Comparison of ENCODE assay signal across 29 cellular contexts in genomic region chr11:62489204-62489603, GRCh38. TPM values are rescaled to one million over a fixed set of nuclear protein-coding genes. Genes with fewer than 3 reads are reported as not detected.
DNase-seq lines count a peak whose midpoint lies in the region; ATAC-seq and TF ChIP-seq lines count a peak whose summit lies in the region.
"Had no signal": no experiment of that assay in that cellular context is flagged by ENCODE, and none has a peak within 500 bp of the region (broad histone marks: within the 10 kb centered on the region; RNA-seq: fewer than 3 reads in every experiment).

No MANE protein-coding gene starts in this region.

- H3K18ac ChIP-seq in trophoblast cell (ENCODE audit: low read length): no peak overlapping the region

- no peak overlapping the region for H2BK5ac ChIP-seq in trophoblast cell (ENCODE audit: low read depth, low read length, poor library complexity)

- peak overlapping the region; percentile 2 for H4K91ac ChIP-seq in trophoblast cell (ENCODE audit: low read depth, low read length)

- DNase-seq in AG10803 (ENCODE audit: low read depth) (peak; percentile 62), HFFc6 (peak; percentile 43), astrocyte of the hippocampus (ENCODE audit: low read depth, low spot score) (peak; percentile 64), trophoblast cell (peak in 1 of 2 donors; percentile 40), DMS153 (lab: John Stamatoyannopoulos, UW) (no peak), erythroblast (lab: John Stamatoyannopoulos, UW) (no peak), germinal center (ENCODE audit: low spot score) (no peak)
- DNase-seq: activated CD4-positive, alpha-beta memory T cell treated with anti-CD3 and anti-CD28 coated beads for 36 hours; activated CD4-positive, alpha-beta T cell treated with anti-CD3 and anti-CD28 coated beads for 1 hour; activated T-cell treated with anti-CD3 and anti-CD28 coated beads, Interleukin-2, amount 50 U/mL, for 72 hours; CD4-positive, alpha-beta memory T cell; endodermal cell; KG1; left colon; mucosa of descending colon; natural killer cell; NCI-H1417; NCI-H2029 treated with DMSO at 0.1 percent for 48 hours; NCI-H524 treated with DMSO at 0.1 percent for 48 hours; OCI-M1; stimulated activated CD4-positive, alpha-beta T cell treated with anti-CD3 and anti-CD28 coated beads, Interleukin-15, amount 100 ng/mL, for 24 hours; stimulated activated naive B cell treated with anti-CD40 and anti-IgM and Interleukin-4, amounts not matched to agents 10 μg/mL and 1 μg/mL and 100 μg/mL, for 72 hours; upper lobe of right lung had no signal

- H3K14ac ChIP-seq in trophoblast cell (ENCODE audit: low read length): no peak overlapping the region

- no peaks in the 10 kb centered on the region for H3K36me3 Mint-ChIP-seq in HFFc6 (ENCODE audit: low read depth)
- H3K36me3 Mint-ChIP-seq: activated CD4-positive, alpha-beta memory T cell treated with anti-CD3 and anti-CD28 coated beads for 36 hours; natural killer cell had no signal

- peaks cover 5 to 17% of the 10 kb centered on the region in 2 experiments for H3K4me1 ChIP-seq in trophoblast cell (ENCODE audit: control insufficient read depth in 1 of 2, insufficient read depth in 2 of 2, low read length in 2 of 2)
- H3K4me1 ChIP-seq: suprapubic skin, upper lobe of right lung had no signal

- peak overlapping the region; percentile 55 for H3K27ac Mint-ChIP-seq in HFFc6
- H3K27ac Mint-ChIP-seq: activated CD4-positive, alpha-beta memory T cell treated with anti-CD3 and anti-CD28 coated beads for 36 hours; activated T-cell treated with anti-CD3 and anti-CD28 coated beads, Interleukin-2, amount 50 U/mL, for 72 hours; B cell; endodermal cell; natural killer cell; stimulated activated naive B cell treated with anti-CD40 and anti-IgM and Interleukin-4, amounts not matched to agents 10 μg/mL and 1 μg/mL and 100 μg/mL, for 72 hours had no signal

- no peaks in the 10 kb centered on the region for H3K9me3 ChIP-seq in trophoblast cell (ENCODE audit: insufficient read depth, low read depth, low read length)
- H3K9me3 ChIP-seq: mucosa of descending colon, suprapubic skin, upper lobe of right lung had no signal

- H4K12ac ChIP-seq in trophoblast cell (ENCODE audit: low read depth, low read length): no peak overlapping the region

- H2AFZ ChIP-seq in trophoblast cell (ENCODE audit: insufficient read depth, low read length, poor library complexity): no peak overlapping the region

- no peak for ATAC-seq in HG02678 (IDR thresholded peaks at IDR 0.05; ENCODE audit: unreplicated experiment)
- ATAC-seq: activated T-cell treated with anti-CD3 and anti-CD28 coated beads, Interleukin-2, amount 50 U/mL, for 72 hours; esophagus mucosa; left colon; mucosa of descending colon; natural killer cell; stimulated activated naive B cell treated with anti-CD40 and anti-IgM and Interleukin-4, amounts not matched to agents 10 μg/mL and 1 μg/mL and 100 μg/mL, for 72 hours; upper lobe of right lung had no signal

- no peak overlapping the region for H3K9ac ChIP-seq in trophoblast cell (ENCODE audit: low read length)

- no peak overlapping the region for H3K4me2 ChIP-seq in trophoblast cell (ENCODE audit: low read length)

- H3K9me3 Mint-ChIP-seq in HFFc6: no peaks in the 10 kb centered on the region
- H3K9me3 Mint-ChIP-seq: activated CD4-positive, alpha-beta memory T cell treated with anti-CD3 and anti-CD28 coated beads for 36 hours; activated T-cell treated with anti-CD3 and anti-CD28 coated beads, Interleukin-2, amount 50 U/mL, for 72 hours; central memory CD8-positive, alpha-beta T cell; endodermal cell; natural killer cell; stimulated activated naive B cell treated with anti-CD40 and anti-IgM and Interleukin-4, amounts not matched to agents 10 μg/mL and 1 μg/mL and 100 μg/mL, for 72 hours had no signal

- no peak for TF ChIP-seq CTCF in AG10803 (conservative IDR thresholded peaks at IDR 0.05; ENCODE audit: low read length)
- no peak for TF ChIP-seq CTCF in HFFc6 (IDR thresholded peaks at IDR 0.05)

- no peak overlapping the region for H3K27ac ChIP-seq in trophoblast cell (ENCODE audit: low read depth, low read length)
- H3K27ac ChIP-seq: SK-N-MC, suprapubic skin, upper lobe of right lung had no signal

- no CpG with 5 or more reads among the region's 4 CpGs for WGBS in trophoblast cell (ENCODE audit: extremely low coverage, insufficient coverage, insufficient read length)

- H3K36me3 ChIP-seq in trophoblast cell (ENCODE audit: control insufficient read depth in 1 of 2, insufficient read depth in 2 of 2, low read length in 2 of 2): no peaks in the 10 kb centered on the region
- H3K36me3 ChIP-seq: upper lobe of right lung had no signal

- peak overlapping the region; percentile 11 for H2BK12ac ChIP-seq in trophoblast cell (ENCODE audit: low read length)

- no peak for TF ChIP-seq POLR2A in erythroblast (IDR thresholded peaks at IDR 0.05; ENCODE audit: low read length)

- no peak overlapping the region for H3K4me3 ChIP-seq in AG10803 (ENCODE audit: low read length)
- H3K4me3 ChIP-seq in trophoblast cell (ENCODE audit: low read depth, low read length): no peak overlapping the region
- H3K4me3 ChIP-seq: mucosa of descending colon, SK-N-MC, suprapubic skin, upper lobe of right lung had no signal

- H3K27me3 ChIP-seq in trophoblast cell (ENCODE audit: insufficient read depth, low read length): no peaks in the 10 kb centered on the region
- H3K27me3 ChIP-seq: suprapubic skin, upper lobe of right lung had no signal

- no peak overlapping the region for H4K8ac ChIP-seq in trophoblast cell (ENCODE audit: low read depth, low read length)

- H3K4me3 Mint-ChIP-seq in HFFc6: no peak overlapping the region
- H3K4me3 Mint-ChIP-seq: activated CD4-positive, alpha-beta memory T cell treated with anti-CD3 and anti-CD28 coated beads for 36 hours; activated T-cell treated with anti-CD3 and anti-CD28 coated beads, Interleukin-2, amount 50 U/mL, for 72 hours; B cell; CD4-positive, alpha-beta memory T cell; central memory CD8-positive, alpha-beta T cell; endodermal cell; natural killer cell; stimulated activated naive B cell treated with anti-CD40 and anti-IgM and Interleukin-4, amounts not matched to agents 10 μg/mL and 1 μg/mL and 100 μg/mL, for 72 hours had no signal

- H2AK5ac ChIP-seq in trophoblast cell (ENCODE audit: low read length): peak overlapping the region; percentile 35

- H2BK120ac ChIP-seq in trophoblast cell (ENCODE audit: insufficient read depth, low read length, poor library complexity): no peak overlapping the region

- H3K4ac ChIP-seq in trophoblast cell (ENCODE audit: low read depth, low read length): no peak overlapping the region

- H3K27me3 Mint-ChIP-seq in HFFc6 (ENCODE audit: insufficient read depth): peaks cover 2% of the 10 kb centered on the region
- H3K27me3 Mint-ChIP-seq: activated CD4-positive, alpha-beta memory T cell treated with anti-CD3 and anti-CD28 coated beads for 36 hours; central memory CD8-positive, alpha-beta T cell had no signal

- H3K23ac ChIP-seq in trophoblast cell (ENCODE audit: low read length): no peak overlapping the region

- H3K79me2 ChIP-seq in trophoblast cell (ENCODE audit: control insufficient read depth, insufficient read depth, low read length, poor library complexity): no peaks in the 10 kb centered on the region

- peaks cover 31% of the 10 kb centered on the region for H3K4me1 Mint-ChIP-seq in HFFc6 (ENCODE audit: low read depth)
- H3K4me1 Mint-ChIP-seq: B cell; central memory CD8-positive, alpha-beta T cell; natural killer cell had no signal

- H3K79me1 ChIP-seq in trophoblast cell (ENCODE audit: low read length): peaks cover 8% of the 10 kb centered on the region

RNA-seq across cellular contexts. Expression of gene AHNAK, which starts 57.4 kb away (rescaled TPM):
- total RNA-seq in HFFc6 (2021; fragmentation: NEBNext Ultra II Directional; extraction: Animal tissue kit (Norgen Biotek cat#: 25700)): 100 to 1,000 TPM; 426 to 589 (median 452) TPM
- 191 and 221 TPM in 2 replicates for polyA plus RNA-seq in trophoblast cell (2013)

Comparison
In these comparisons a context has a peak if more than half of its experiments do, and no peak if none do; other contexts are left out.
1. DNase-seq: peak in AG10803 (single experiment), HFFc6 (single experiment) and astrocyte of the hippocampus (single experiment); none in DMS153 (single experiment), erythroblast (0 of 2) and germinal center (single experiment).